8 cellular contexts compared by ENCODE assay signal in the genomic region with DNA sequence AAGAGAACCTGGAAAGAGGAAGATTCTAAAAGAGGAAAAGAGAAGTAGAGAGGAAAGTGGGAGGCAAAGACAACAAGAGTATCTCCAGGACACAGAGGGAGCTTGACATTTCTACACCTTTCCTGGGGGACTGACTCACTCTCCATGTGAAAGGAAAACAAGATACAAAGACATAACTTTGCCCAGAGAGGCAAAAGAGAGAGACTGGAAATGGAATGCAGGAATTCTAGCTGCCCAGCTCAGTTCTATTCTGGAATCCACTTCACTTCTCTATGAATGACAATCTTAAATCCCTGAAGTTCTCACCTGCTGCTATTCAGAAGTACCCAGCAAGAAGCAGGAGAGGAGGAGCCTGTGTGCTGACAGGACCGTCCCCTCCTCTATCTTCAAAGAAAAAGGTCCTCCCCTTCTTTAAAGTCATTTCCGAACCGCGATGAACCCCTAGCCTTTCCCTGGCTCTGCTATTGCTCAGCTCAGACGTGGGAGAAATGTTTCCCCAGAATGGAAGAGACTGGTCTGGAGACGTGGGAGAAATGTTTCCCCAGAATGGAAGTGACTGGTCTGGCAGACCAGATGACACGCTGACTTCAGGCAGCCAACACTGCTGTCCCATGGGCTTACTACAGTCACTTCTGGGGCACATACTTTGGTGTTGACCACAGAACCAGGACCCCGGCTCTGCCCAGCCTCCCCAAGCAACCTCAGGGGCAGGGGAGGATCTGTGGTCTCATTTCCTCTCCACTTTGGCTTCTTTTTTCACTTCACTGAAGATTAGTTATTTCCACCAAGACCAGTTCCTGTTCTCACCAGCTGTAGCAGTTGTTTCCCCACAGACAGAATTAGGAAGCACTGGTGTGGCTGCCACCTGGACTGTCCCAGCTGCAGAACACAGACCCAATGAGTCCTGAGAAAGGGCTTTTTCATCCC. TPM values are rescaled to one million over a fixed set of nuclear protein-coding genes. Genes with fewer than 3 reads are reported as not detected.
DNase-seq lines count a peak whose midpoint lies in the region; ATAC-seq and TF ChIP-seq lines count a peak whose summit lies in the region.

No MANE protein-coding gene starts in this region.

- no peak for TF ChIP-seq CTCF in natural killer cell (IDR thresholded peaks at IDR 0.05)

- H3K4me1 Mint-ChIP-seq in natural killer cell: peaks cover 44 to 49% of the 10 kb centered on the region in 2 donors

- H3K36me3 Mint-ChIP-seq in natural killer cell: no peaks in the 10 kb centered on the region

- ATAC-seq in GM21381 (IDR thresholded peaks at IDR 0.05; ENCODE audit: unreplicated experiment) (peak; percentile 68), esophagus mucosa (peak; percentile 38), natural killer cell (peak; percentile 58 to 81 (median 74))

- no peaks in the 10 kb centered on the region for H3K27me3 Mint-ChIP-seq in natural killer cell (ENCODE audit: low read depth in 2 of 2)

- peak; percentile 77 for DNase-seq in EH (ENCODE audit: low read depth)
- DNase-seq in HK-2 (ENCODE audit: unreplicated experiment): peak; percentile 60
- peak; percentile 37 for DNase-seq in activated CD4-positive, CD25-positive, alpha-beta regulatory T cell treated with anti-CD3 and anti-CD28 coated beads, Interleukin-2, amount 50 U/mL, for 72 hours
- DNase-seq in natural killer cell: peak; percentile 45
- DNase-seq in mucosa of gallbladder (ENCODE audit: low spot score): no peak
- DNase-seq in NCI-H2107 (lab: John Stamatoyannopoulos, UW): no peak

- peak overlapping the region; percentile 91 for H3K4me3 Mint-ChIP-seq in natural killer cell

- H3K27ac Mint-ChIP-seq in natural killer cell: peak overlapping the region; percentile 95 to 96

- intact Hi-C loops in natural killer cell (cut with micrococcal nuclease): loop anchor here (1.0 kb wide), 1 partner anchor 15 kb away; no protein-coding TSS in a partner anchor

- no peaks in the 10 kb centered on the region for H3K9me3 Mint-ChIP-seq in natural killer cell

RNA-seq across cellular contexts. Expression of gene FMNL3, which starts 8.3 kb away (rescaled TPM):
- total RNA-seq in esophagus mucosa (3.0 TPM), natural killer cell (10 to 100 TPM; 54.2 to 82.6 (median 58.7) TPM), mucosa of gallbladder (27.8 TPM)

RNA-seq across cellular contexts. Expression of gene TMBIM6, which starts 42.5 kb away (rescaled TPM):
- total RNA-seq in esophagus mucosa: 386 TPM
- 100 to 1,000 TPM; 326 to 375 (median 366) TPM for total RNA-seq in natural killer cell
- 901 TPM for total RNA-seq in mucosa of gallbladder

Comparison
In these comparisons a context has a peak if more than half of its experiments do, and no peak if none do; other contexts are left out.
1. DNase-seq: peak in EH (single experiment), HK-2 (single experiment), activated CD4-positive, CD25-positive, alpha-beta regulatory T cell treated with anti-CD3 and anti-CD28 coated beads, Interleukin-2, amount 50 U/mL, for 72 hours (single experiment) and natural killer cell (single experiment); none in mucosa of gallbladder (single experiment) and NCI-H2107 (single experiment).
2. Peak in every context shown above with its lines, with median percentiles within 50 percentile points of each other: ATAC-seq.